8 cellular contexts compared by ENCODE assay signal in the genomic region with DNA sequence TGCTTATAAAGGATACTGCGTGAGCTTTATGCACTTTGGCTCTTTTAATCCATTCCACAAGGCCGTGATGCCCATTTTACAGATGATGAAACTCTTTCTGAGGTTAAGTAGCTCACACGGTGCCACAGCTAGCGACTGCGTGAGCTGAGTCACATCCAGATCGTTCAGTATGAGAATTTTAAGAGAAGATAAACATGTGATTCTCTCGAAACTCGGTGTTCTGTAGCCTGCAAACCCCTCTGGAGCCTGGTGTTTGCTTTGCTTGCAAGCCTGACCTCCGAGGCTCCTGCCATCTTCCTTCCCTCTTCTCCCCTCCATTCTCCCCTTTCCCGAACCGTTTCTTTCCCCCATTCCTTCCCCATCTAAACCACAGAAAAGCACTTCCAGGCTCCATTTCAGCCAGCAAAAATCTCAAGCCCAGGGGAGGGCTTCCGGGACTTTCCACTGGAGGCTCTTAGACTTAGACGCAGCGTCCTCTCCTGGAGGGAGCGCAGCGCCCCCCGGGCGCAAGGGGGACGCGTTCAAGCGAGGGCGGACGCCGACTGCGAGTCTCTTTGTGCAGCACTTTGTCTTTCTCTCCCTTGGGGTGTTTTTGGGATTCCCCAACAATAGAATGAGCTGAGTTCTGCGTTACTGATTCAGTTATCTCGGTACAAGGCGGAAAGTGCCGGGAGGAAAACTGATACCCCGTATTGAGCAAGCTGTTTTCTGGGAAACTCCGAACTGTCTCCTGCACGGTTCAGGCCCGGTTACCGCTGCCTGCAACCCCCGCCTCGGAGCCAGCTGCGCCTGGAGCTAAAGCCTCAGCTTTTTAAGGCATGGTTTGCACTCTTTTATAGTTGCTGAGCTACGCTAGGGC. TPM values are rescaled to one million over a fixed set of nuclear protein-coding genes. Genes with fewer than 3 reads are reported as not detected.
DNase-seq lines count a peak whose midpoint lies in the region; ATAC-seq and TF ChIP-seq lines count a peak whose summit lies in the region.

No MANE protein-coding gene starts in this region.

- H3K27ac ChIP-seq in OCI-LY1 (ENCODE audit: low read depth, low read length, poor library complexity, severe bottlenecking): no peak overlapping the region
- H3K27ac ChIP-seq in osteoblast (ENCODE audit: low read depth, low read length): peak overlapping the region; percentile 80

- H4K20me1 ChIP-seq in OCI-LY1 (ENCODE audit: insufficient read depth, low read length) (no peaks in the 10 kb centered on the region), osteoblast (ENCODE audit: insufficient read depth, low read length) (no peaks in the 10 kb centered on the region)

- 0 out of 2 replicates have a peak, but pooled peaks have one; percentile 12 for TF ChIP-seq CTCF in OCI-LY1 (IDR thresholded peaks at IDR 0.05; ENCODE audit: low read length)
- TF ChIP-seq CTCF in fibroblast of mammary gland (conservative IDR thresholded peaks at IDR 0.05; ENCODE audit: control insufficient read depth, insufficient read depth, low read depth, low read length): peak; percentile 46
- peak; percentile 64 for TF ChIP-seq CTCF in osteoblast (IDR thresholded peaks at IDR 0.05; ENCODE audit: extremely low read depth, low read depth, low read length)

- no peaks in the 10 kb centered on the region for H3F3A ChIP-seq in OCI-LY1 (ENCODE audit: insufficient read depth, low read length)

- H3K4me2 ChIP-seq in OCI-LY1 (ENCODE audit: low read length) (no peak overlapping the region), osteoblast (ENCODE audit: insufficient read depth, low read length) (peak overlapping the region; percentile 85)

- no peaks in the 10 kb centered on the region for H3K4me1 ChIP-seq in OCI-LY1 (ENCODE audit: insufficient read depth, low read length, severe bottlenecking)
- H3K4me1 ChIP-seq in osteoblast (ENCODE audit: insufficient read depth, low read length): peaks cover 24% of the 10 kb centered on the region

- no peaks in the 10 kb centered on the region for H3K27me3 ChIP-seq in OCI-LY1 (ENCODE audit: insufficient read depth, low read length)
- no peaks in the 10 kb centered on the region for H3K27me3 ChIP-seq in osteoblast (ENCODE audit: insufficient read depth, low read length)

- DNase-seq in stimulated activated CD4-positive, alpha-beta T cell treated with anti-CD3 and anti-CD28 coated beads, Interleukin-15, amount 100 ng/mL, for 24 hours: peak; percentile 50
- DNase-seq in stimulated activated CD4-positive, alpha-beta T cell treated with anti-CD3 and anti-CD28 coated beads, Interleukin-4, amount 100 ng/mL, for 4 hours: no peak
- DNase-seq in fibroblast of mammary gland (ENCODE audit: low read depth): peak; percentile 77
- peak; percentile 73 for DNase-seq in osteoblast (ENCODE audit: insufficient read length, low spot score, missing footprints)
- DNase-seq in GDM1 (lab: John Stamatoyannopoulos, UW): no peak
- DNase-seq in mesenteric fat pad (ENCODE audit: low spot score): no peak

- H3K9me3 ChIP-seq in OCI-LY1 (ENCODE audit: low read length) (no peaks in the 10 kb centered on the region), osteoblast (ENCODE audit: low read depth, low read length) (no peaks in the 10 kb centered on the region)

- H3K9me2 ChIP-seq in OCI-LY1 (ENCODE audit: low read depth, low read length): no peaks in the 10 kb centered on the region

- H3K79me2 ChIP-seq in OCI-LY1 (ENCODE audit: insufficient read depth, low read length) (no peaks in the 10 kb centered on the region), osteoblast (ENCODE audit: insufficient read depth, low read length) (no peaks in the 10 kb centered on the region)

- no peaks in the 10 kb centered on the region for H3K36me3 ChIP-seq in OCI-LY1 (ENCODE audit: insufficient read depth, low read length)
- H3K36me3 ChIP-seq in osteoblast (ENCODE audit: insufficient read depth, low read length): no peaks in the 10 kb centered on the region

- no peak overlapping the region for H3K4me3 ChIP-seq in OCI-LY1 (ENCODE audit: low read depth, low read length, poor library complexity, severe bottlenecking)
- peak overlapping the region; percentile 34 for H3K4me3 ChIP-seq in fibroblast of mammary gland (ENCODE audit: control insufficient read depth, low read depth, low read length)
- peak overlapping the region; percentile 67 for H3K4me3 ChIP-seq in osteoblast (ENCODE audit: insufficient read depth, low read length)

- ATAC-seq in HG02610 (IDR thresholded peaks at IDR 0.05; ENCODE audit: unreplicated experiment): peak; percentile 73

- H3K9ac ChIP-seq in OCI-LY1 (ENCODE audit: low read length): no peak overlapping the region

- H2AFZ ChIP-seq in OCI-LY1 (ENCODE audit: low read length) (no peak overlapping the region), osteoblast (ENCODE audit: low read length) (peak overlapping the region; percentile 91)

RNA-seq across cellular contexts. Expression of a gene that starts 38.0 kb away (rescaled TPM):
- total RNA-seq in osteoblast: 827 and 849 TPM in 2 replicates
- 113 TPM for total RNA-seq in mesenteric fat pad

Comparison
In these comparisons a context has a peak if more than half of its experiments do, and no peak if none do; other contexts are left out.
1. DNase-seq: peak in stimulated activated CD4-positive, alpha-beta T cell treated with anti-CD3 and anti-CD28 coated beads, Interleukin-15, amount 100 ng/mL, for 24 hours (single experiment), fibroblast of mammary gland (single experiment) and osteoblast (single experiment); none in stimulated activated CD4-positive, alpha-beta T cell treated with anti-CD3 and anti-CD28 coated beads, Interleukin-4, amount 100 ng/mL, for 4 hours (0 of 2), GDM1 (single experiment) and mesenteric fat pad (single experiment).
2. CTCF ChIP-seq: peak in every context shown above with its lines; median percentile 64 in osteoblast; 46 in fibroblast of mammary gland; 12 in OCI-LY1.